In the genomic region with DNA sequence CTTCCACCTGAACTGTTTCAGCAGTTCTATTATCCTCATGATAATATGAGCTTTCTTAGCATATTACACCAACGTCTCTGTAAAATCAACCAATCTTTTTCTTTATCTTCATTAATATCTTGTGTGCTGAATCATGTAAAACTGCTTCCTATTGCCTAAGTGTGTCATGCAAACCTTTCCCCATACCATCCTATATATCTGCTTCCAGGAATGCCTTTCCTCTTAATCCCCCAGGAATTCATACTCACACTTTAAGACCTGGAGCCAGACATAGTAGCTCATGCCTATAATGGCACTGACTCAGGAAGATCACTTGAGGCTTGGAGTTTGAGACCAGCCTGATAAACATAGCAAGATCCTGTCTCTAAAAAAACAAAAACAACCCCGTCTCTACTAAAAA, we compare ENCODE assay signal across 20 cellular contexts.
A peak's percentile ranks its signal among the peaks of the same experiment; 100 is the strongest.
DNase-seq lines count a peak whose midpoint lies in the region; ATAC-seq and TF ChIP-seq lines count a peak whose summit lies in the region.
"Had no signal": no experiment of that assay in that cellular context is flagged by ENCODE, and none has a peak within 500 bp of the region (broad histone marks: within the 10 kb centered on the region; RNA-seq: fewer than 3 reads in every experiment).

No MANE protein-coding gene starts in this region.

- H3K36me3 Mint-ChIP-seq in progenitor cell of endocrine pancreas (ENCODE audit: insufficient read depth) (no peaks in the 10 kb centered on the region), chondrocyte (ENCODE audit: low read depth) (no peaks in the 10 kb centered on the region)
- H3K36me3 Mint-ChIP-seq: activated naive CD4-positive, alpha-beta T cell treated with anti-CD3 and anti-CD28 coated beads, Interleukin-2, amount 10 ng/mL, durations not matched to agents 7 days and 5 days; brain; natural killer cell treated with Interleukin-12 subunit alpha and Interleukin-12 subunit beta and Interleukin-15 and Interleukin-18, amount 100 ng/mL, for 72 hours had no signal

- WGBS in right lobe of liver (ENCODE audit: insufficient coverage, low coverage, low lambda C conversion rate, missing lambda C conversion rate), result 100% methylated on average over 2 of the region's 2 CpGs

- no peaks in the 10 kb centered on the region for H3K27me3 Mint-ChIP-seq in progenitor cell of endocrine pancreas
- H3K27me3 Mint-ChIP-seq in chondrocyte (ENCODE audit: low read depth), result no peaks in the 10 kb centered on the region
- H3K27me3 Mint-ChIP-seq: activated CD4-positive, alpha-beta T cell treated with anti-CD3 and anti-CD28 coated beads, Interleukin-2, amount 10 ng/mL, durations not matched to agents 24 days and 14 days; activated naive CD4-positive, alpha-beta T cell treated with anti-CD3 and anti-CD28 coated beads, Interleukin-2, amount 10 ng/mL, durations not matched to agents 7 days and 5 days had no signal

- H3K4me1 Mint-ChIP-seq in progenitor cell of endocrine pancreas (ENCODE audit: low read depth), result peaks cover 35% of the 10 kb centered on the region
- H3K4me1 Mint-ChIP-seq in chondrocyte (ENCODE audit: low read depth), result peaks cover 7% of the 10 kb centered on the region
- H3K4me1 Mint-ChIP-seq: activated naive CD4-positive, alpha-beta T cell treated with anti-CD3 and anti-CD28 coated beads, Interleukin-2, amount 10 ng/mL, durations not matched to agents 7 days and 5 days had no signal

- no peak overlapping the region for H3K9ac ChIP-seq in adipocyte (ENCODE audit: low read length)

- H3K4me3 ChIP-seq in adipocyte (ENCODE audit: low read length), result no peak overlapping the region
- H3K4me3 ChIP-seq in fibroblast of mammary gland (ENCODE audit: control insufficient read depth, low read depth, low read length), result no peak overlapping the region
- H3K4me3 ChIP-seq in retinal pigment epithelial cell (ENCODE audit: low read length), result no peak overlapping the region
- H3K4me3 ChIP-seq in right lobe of liver, result no peak overlapping the region
- H3K4me3 ChIP-seq: dorsolateral prefrontal cortex, esophagus muscularis mucosa, thoracic aorta had no signal

- no peak overlapping the region for H3K4me3 Mint-ChIP-seq in progenitor cell of endocrine pancreas (ENCODE audit: low read depth)
- H3K4me3 Mint-ChIP-seq in chondrocyte (ENCODE audit: unreplicated experiment), result no peak overlapping the region
- H3K4me3 Mint-ChIP-seq: activated CD4-positive, alpha-beta T cell treated with anti-CD3 and anti-CD28 coated beads, Interleukin-2, amount 10 ng/mL, durations not matched to agents 24 days and 14 days; activated naive CD4-positive, alpha-beta T cell treated with anti-CD3 and anti-CD28 coated beads, Interleukin-2, amount 10 ng/mL, durations not matched to agents 7 days and 5 days; brain; natural killer cell treated with Interleukin-12 subunit alpha and Interleukin-12 subunit beta and Interleukin-15 and Interleukin-18, amount 100 ng/mL, for 72 hours had no signal

- H3K27me3 ChIP-seq in adipocyte (replicated peaks; ENCODE audit: control insufficient read depth, insufficient read depth, low read length) (no peaks in the 10 kb centered on the region), right lobe of liver (no peaks in the 10 kb centered on the region)
- H3K27me3 ChIP-seq: dorsolateral prefrontal cortex, esophagus muscularis mucosa had no signal

- H3K27ac Mint-ChIP-seq in progenitor cell of endocrine pancreas, result no peak overlapping the region
- H3K27ac Mint-ChIP-seq in chondrocyte (ENCODE audit: unreplicated experiment), result no peak overlapping the region
- H3K27ac Mint-ChIP-seq: activated CD4-positive, alpha-beta T cell treated with anti-CD3 and anti-CD28 coated beads, Interleukin-2, amount 10 ng/mL, durations not matched to agents 24 days and 14 days; activated naive CD4-positive, alpha-beta T cell treated with anti-CD3 and anti-CD28 coated beads, Interleukin-2, amount 10 ng/mL, durations not matched to agents 7 days and 5 days; brain; natural killer cell treated with Interleukin-12 subunit alpha and Interleukin-12 subunit beta and Interleukin-15 and Interleukin-18, amount 100 ng/mL, for 72 hours had no signal

- H3K9me3 ChIP-seq in adipocyte (ENCODE audit: control insufficient read depth, low read length) (no peaks in the 10 kb centered on the region), right lobe of liver (no peaks in the 10 kb centered on the region)
- H3K9me3 ChIP-seq: esophagus muscularis mucosa, thoracic aorta had no signal

- ATAC-seq in right lobe of liver, result no peak
- ATAC-seq: natural killer cell treated with Interleukin-12 subunit alpha and Interleukin-12 subunit beta and Interleukin-15 and Interleukin-18, amount 100 ng/mL, for 72 hours had no signal

- no peak overlapping the region for H3K27ac ChIP-seq in right lobe of liver
- H3K27ac ChIP-seq: dorsolateral prefrontal cortex, esophagus muscularis mucosa, HL-60, thoracic aorta had no signal

- H3K4me1 ChIP-seq in adipocyte (ENCODE audit: control insufficient read depth, insufficient read depth, low read length), result peaks cover 15% of the 10 kb centered on the region
- peaks cover 0 to 45% (median 13%) of the 10 kb centered on the region in 4 donors for H3K4me1 ChIP-seq in right lobe of liver

- intact Hi-C loops in right lobe of liver (cut with DNase I), result no loop called here

- H3K9me3 Mint-ChIP-seq in progenitor cell of endocrine pancreas (ENCODE audit: low read depth) (peaks cover 9% of the 10 kb centered on the region), chondrocyte (ENCODE audit: low read depth) (no peaks in the 10 kb centered on the region)
- H3K9me3 Mint-ChIP-seq: activated naive CD4-positive, alpha-beta T cell treated with anti-CD3 and anti-CD28 coated beads, Interleukin-2, amount 10 ng/mL, durations not matched to agents 7 days and 5 days; natural killer cell treated with Interleukin-12 subunit alpha and Interleukin-12 subunit beta and Interleukin-15 and Interleukin-18, amount 100 ng/mL, for 72 hours had no signal

- TF ChIP-seq CTCF in fibroblast of mammary gland (conservative IDR thresholded peaks at IDR 0.05; ENCODE audit: control insufficient read depth, insufficient read depth, low read depth, low read length), result no peak
- TF ChIP-seq CTCF in retinal pigment epithelial cell (conservative IDR thresholded peaks at IDR 0.05; ENCODE audit: low read depth, low read length), result no peak
- TF ChIP-seq CTCF in progenitor cell of endocrine pancreas (IDR thresholded peaks at IDR 0.05; ENCODE audit: unreplicated experiment), result no peak
- TF ChIP-seq CTCF in chondrocyte (IDR thresholded peaks at IDR 0.05), result no peak
- TF ChIP-seq CTCF in right lobe of liver (IDR thresholded peaks at IDR 0.05), result no peak

- no peak for TF ChIP-seq POLR2A in right lobe of liver (IDR thresholded peaks at IDR 0.05)

- DNase-seq in HS-27A (ENCODE audit: low read depth) (peak; percentile 64), adipocyte (ENCODE audit: low read depth) (peak; percentile 48), fibroblast of mammary gland (ENCODE audit: low read depth) (peak; percentile 75), retinal pigment epithelial cell (ENCODE audit: low read depth) (peak; percentile 93), progenitor cell of endocrine pancreas (ENCODE audit: low spot score, unreplicated experiment) (no peak), chondrocyte (ENCODE audit: low spot score) (no peak), right lobe of liver (no peak), amygdala (lab: John Stamatoyannopoulos, UW) (no peak)
- DNase-seq: activated CD4-positive, alpha-beta T cell treated with anti-CD3 and anti-CD28 coated beads, Interleukin-2, amount 10 ng/mL, durations not matched to agents 24 days and 14 days; activated naive CD4-positive, alpha-beta T cell treated with anti-CD3 and anti-CD28 coated beads, Interleukin-2, amount 10 ng/mL, durations not matched to agents 7 days and 5 days; dorsolateral prefrontal cortex; GF-D8; KBM-7; NCI-H1105 treated with DMSO at 0.1 percent for 48 hours; RPMI8226 had no signal

- no peaks in the 10 kb centered on the region for H3K36me3 ChIP-seq in adipocyte (ENCODE audit: control insufficient read depth, insufficient read depth, low read length, severe bottlenecking)
- no peaks in the 10 kb centered on the region for H3K36me3 ChIP-seq in right lobe of liver
- H3K36me3 ChIP-seq: esophagus muscularis mucosa, thoracic aorta had no signal

Comparison
In these comparisons a context has a peak if more than half of its experiments do, and no peak if none do; other contexts are left out.
1. DNase-seq: peak in HS-27A (single experiment), adipocyte (single experiment), fibroblast of mammary gland (single experiment) and retinal pigment epithelial cell (single experiment); none in progenitor cell of endocrine pancreas (single experiment), chondrocyte (single experiment), right lobe of liver (0 of 3) and amygdala (0 of 56).